8 cellular contexts compared by ENCODE assay signal in the genomic region with DNA sequence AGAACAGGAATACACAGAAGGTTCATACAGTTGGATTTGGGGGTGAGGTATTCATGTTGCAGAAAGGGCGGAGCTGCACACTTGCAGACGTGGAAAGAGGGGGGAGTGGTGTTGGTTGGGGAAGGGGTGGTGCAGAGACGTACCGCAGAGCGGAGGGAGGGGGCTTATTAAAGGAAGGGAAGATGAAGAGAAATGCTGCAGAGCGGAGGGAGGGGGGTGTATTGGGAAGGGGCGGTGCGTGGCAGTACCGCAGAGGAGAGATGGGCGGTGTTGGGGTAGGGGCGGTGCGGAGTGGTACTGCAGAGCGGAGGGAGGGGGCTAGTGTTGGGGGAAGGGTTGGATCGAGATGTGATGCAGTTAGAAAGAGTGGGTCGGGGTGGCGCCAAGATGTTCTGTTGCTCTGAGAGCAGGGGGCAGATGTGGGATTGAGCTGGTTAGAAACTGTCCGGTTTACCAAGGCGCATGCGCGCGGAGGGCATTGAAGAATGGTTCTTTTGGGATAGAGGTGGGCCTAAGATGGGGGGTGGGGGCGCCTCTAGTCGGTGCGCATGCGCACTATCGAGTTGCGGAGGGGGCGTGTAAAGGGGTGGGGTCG. TPM values are rescaled to one million over a fixed set of nuclear protein-coding genes. Genes with fewer than 3 reads are reported as not detected.
DNase-seq lines count a peak whose midpoint lies in the region; ATAC-seq and TF ChIP-seq lines count a peak whose summit lies in the region.

No MANE protein-coding gene starts in this region.

- H3K4me3 Mint-ChIP-seq in T-cell (peak overlapping the region; percentile 77 to 85 (median 85)), Calu3 (ENCODE audit: low read depth, unreplicated experiment) (no peak overlapping the region)

- H3K36me3 ChIP-seq in iPS-15b (ENCODE audit: control insufficient read depth, insufficient read depth, low read length), result peaks cover 12% of the 10 kb centered on the region
- H3K36me3 ChIP-seq in gastrocnemius medialis, result no peaks in the 10 kb centered on the region

- intact Hi-C loops in gastrocnemius medialis (cut with DNase I; ENCODE audit: low total_unique reads), result no loop called here
- intact Hi-C loops in Calu3 (cut with micrococcal nuclease; ENCODE audit: unreplicated experiment), result no loop called here

- peak; percentile 65 to 83 (median 70) for ATAC-seq in T-cell (replicated peaks in 1 of 4)
- peak in 1 of 2 donors; percentile 24 for ATAC-seq in gastrocnemius medialis
- ATAC-seq in GM21526 (IDR thresholded peaks at IDR 0.05; ENCODE audit: low FRiP score, unreplicated experiment), result no peak

- H3K9me3 ChIP-seq in iPS-15b (ENCODE audit: control insufficient read depth, insufficient read depth, low read length) (no peaks in the 10 kb centered on the region), gastrocnemius medialis (no peaks in the 10 kb centered on the region)

- peaks cover 0 to 22% (median 17%) of the 10 kb centered on the region in 3 donors for H3K4me1 Mint-ChIP-seq in T-cell
- H3K4me1 Mint-ChIP-seq in Calu3 (ENCODE audit: low read depth, unreplicated experiment), result peaks cover 10% of the 10 kb centered on the region

- BruUV-seq in Calu3 (replicated peaks; lab: Mats Ljungman, UMichigan), result no TSS peak

- H3K4me1 ChIP-seq in iPS-15b (ENCODE audit: control insufficient read depth, insufficient read depth, low read length) (no peaks in the 10 kb centered on the region), gastrocnemius medialis (no peaks in the 10 kb centered on the region)

- CTCF ChIA-PET in T-cell (lab: Charles Lee), result no interaction called here
- CTCF ChIA-PET in Calu3 (lab: Charles Lee), result no interaction called here

- H3K4me3 ChIP-seq in GM12864 (ENCODE audit: low read depth, low read length) (peak overlapping the region; percentile 61), astrocyte of the spinal cord (ENCODE audit: low read depth, low read length) (peak overlapping the region; percentile 79), iPS-15b (ENCODE audit: low read depth, low read length) (peak overlapping the region; percentile 87), gastrocnemius medialis (peak overlapping the region; percentile 51 to 54 (median 53))

- H3K36me3 Mint-ChIP-seq in T-cell (no peaks in the 10 kb centered on the region), Calu3 (ENCODE audit: insufficient read depth, unreplicated experiment) (peaks cover 4% of the 10 kb centered on the region)

- H3K9ac ChIP-seq in iPS-15b (ENCODE audit: low read depth, low read length), result peak overlapping the region; percentile 81

- no peak overlapping the region for H3K27ac ChIP-seq in gastrocnemius medialis

- POLR2A ChIA-PET in T-cell (lab: Charles Lee), result interaction anchor here in 1 of 2 donors (0.7 kb wide), 1 partner anchor 1196 kb away, joined by 4 read pairs; no protein-coding TSS in a partner anchor

- H3K27me3 Mint-ChIP-seq in T-cell (peaks cover 3 to 5% of the 10 kb centered on the region in 2 donors), Calu3 (ENCODE audit: unreplicated experiment) (peaks cover 32% of the 10 kb centered on the region)

- in situ Hi-C loops in astrocyte of the spinal cord (cut with HindIII; ENCODE audit: low sequenced_read_pairs) (no loop called here), gastrocnemius medialis (cut with MboI; ENCODE audit: low sequenced_read_pairs in 4 of 4) (no loop called here)

- DNase-seq in GM12864 (ENCODE audit: low read depth), result peak; percentile 10
- peak; percentile 51 for DNase-seq in HT1080 (ENCODE audit: low read depth)
- DNase-seq in T-cell, result peak in 31 of 34 experiments; percentile 4 to 54 (median 35)
- DNase-seq in astrocyte of the spinal cord (ENCODE audit: low read depth, low spot score), result peak; percentile 75
- peak; percentile 6 to 37 for DNase-seq in gastrocnemius medialis
- no peak for DNase-seq in Calu3

- H3K27me3 ChIP-seq in iPS-15b (ENCODE audit: control insufficient read depth, insufficient read depth, low read length), result no peaks in the 10 kb centered on the region
- H3K27me3 ChIP-seq in gastrocnemius medialis, result no peaks in the 10 kb centered on the region

- peak overlapping the region in 1 of 2 donors; percentile 59 for H3K27ac Mint-ChIP-seq in T-cell
- H3K27ac Mint-ChIP-seq in Calu3 (ENCODE audit: unreplicated experiment), result no peak overlapping the region

- TF ChIP-seq CTCF in GM12864 (IDR thresholded peaks at IDR 0.05; ENCODE audit: low read depth, low read length, missing control alignments) (no peak), astrocyte of the spinal cord (IDR thresholded peaks at IDR 0.05; ENCODE audit: low read depth, low read length) (no peak), gastrocnemius medialis (IDR thresholded peaks at IDR 0.05 in 4 of 5, conservative IDR thresholded peaks at IDR 0.05 in 1 of 5) (no peak), Calu3 (IDR thresholded peaks at IDR 0.05; ENCODE audit: unreplicated experiment) (no peak)

- TF ChIP-seq POLR2A in gastrocnemius medialis (IDR thresholded peaks at IDR 0.05), result no peak

- H3K9me3 Mint-ChIP-seq in T-cell (no peaks in the 10 kb centered on the region), Calu3 (ENCODE audit: low read depth, unreplicated experiment) (peaks cover 2% of the 10 kb centered on the region)

RNA-seq across cellular contexts. Expression of a gene that starts 0.9 kb away (rescaled TPM):
- 4.6 and 7.4 TPM in 2 replicates for total RNA-seq in HT1080 (2014; rRNA removed; shearing (Covaris generic))
- 0.90 and 1.7 TPM in 2 replicates for polyA plus RNA-seq in HT1080 (2015; cell fraction: cytosol; rRNA removed)
- 13.6 and 14.5 TPM in 2 replicates for polyA plus RNA-seq in HT1080 (2015; cell fraction: nucleus; rRNA removed)
- total RNA-seq in T-cell, result 1 to 10 TPM in 4 of 5 donors, under 1 TPM in 1; 0.68 to 3.0 (median 1.9) TPM
- total RNA-seq in gastrocnemius medialis, result 1 to 10 TPM in 1 of 4 donors, under 1 TPM in 3; 0.12 to 1.2 (median 0.53) TPM
- total RNA-seq in Calu3 (2022), result not detected in 2 replicates
